ENCODE assay signal across 30 cellular contexts in genomic region chr5:85920984-85921383, GRCh38.
"Had no signal": no experiment of that assay in that cellular context is flagged by ENCODE, and none has a peak within 500 bp of the region (broad histone marks: within the 10 kb centered on the region; RNA-seq: fewer than 3 reads in every experiment).

No MANE protein-coding gene starts in this region.

- H2AFZ ChIP-seq: neural progenitor cell had no signal

- H3K9ac ChIP-seq: neural progenitor cell had no signal

- H3K36me3 ChIP-seq: heart left ventricle, left lung, lower lobe of right lung, neural progenitor cell, neutrophil, ovary, right atrium auricular region, right lobe of liver, stomach, suprapubic skin, thoracic aorta, tibial artery, uterus had no signal

- H3K4me1 ChIP-seq: heart left ventricle, left lung, lower lobe of right lung, neural progenitor cell, right atrium auricular region, right lobe of liver, stomach, suprapubic skin, tibial artery, uterus had no signal

- ATAC-seq: heart left ventricle; left cardiac atrium; left lung; natural killer cell; stimulated activated effector memory CD8-positive, alpha-beta T cell treated with anti-CD3 and anti-CD28 coated beads, Interleukin-12 subunit alpha, Interleukin-12 subunit beta, amount 100 ng/mL, for 72 hours; stimulated activated naive CD8-positive, alpha-beta T cell treated with anti-CD3 and anti-CD28 coated beads, Interleukin-15, Interleukin-2, amounts not matched to agents 100 U/mL and 50 U/mL, for 24 hours had no signal

- H3K27me3 Mint-ChIP-seq: naive B cell, progenitor cell of endocrine pancreas had no signal

- H3K9me3 ChIP-seq: neutrophil, ovary, right lobe of liver, tibial artery, uterus had no signal

- H3K36me3 Mint-ChIP-seq: mesothelial cell of epicardium; naive B cell; neural progenitor cell; stimulated activated effector memory CD8-positive, alpha-beta T cell treated with anti-CD3 and anti-CD28 coated beads, Interleukin-12 subunit alpha, Interleukin-12 subunit beta, amount 100 ng/mL, for 72 hours had no signal

- H3K4me1 Mint-ChIP-seq: mesothelial cell of epicardium; naive B cell; natural killer cell; nephron progenitor cell; neural progenitor cell; stimulated activated effector memory CD8-positive, alpha-beta T cell treated with anti-CD3 and anti-CD28 coated beads, Interleukin-12 subunit alpha, Interleukin-12 subunit beta, amount 100 ng/mL, for 72 hours had no signal

- H3K4me3 Mint-ChIP-seq: mesothelial cell of epicardium; naive B cell; natural killer cell; nephron progenitor cell; neural progenitor cell; stimulated activated effector memory CD8-positive, alpha-beta T cell treated with anti-CD3 and anti-CD28 coated beads, Interleukin-12 subunit alpha, Interleukin-12 subunit beta, amount 100 ng/mL, for 72 hours had no signal

- H3K4me2 ChIP-seq: neural progenitor cell, smooth muscle cell had no signal

- H3K27me3 ChIP-seq: heart left ventricle, left lung, neural progenitor cell, neutrophil, ovary, right atrium auricular region, right lobe of liver, stomach, suprapubic skin, tibial artery, uterus had no signal

- DNase-seq: heart left ventricle; hypothalamus; islet precursor cell; kidney glomerular epithelial cell; left cardiac atrium; left lung; lower lobe of right lung; mammary epithelial cell; naive B cell; natural killer cell; nephron progenitor cell; occipital lobe; ovary; right lobe of liver; stimulated activated CD4-positive, alpha-beta T cell treated with anti-CD3 and anti-CD28 coated beads, Interleukin-12 subunit alpha, Interleukin-12 subunit beta, amount 100 ng/mL, for 4 hours; stimulated activated CD4-positive, alpha-beta T cell treated with anti-CD3 and anti-CD28 coated beads, Interleukin-4, amount 100 ng/mL, for 24 hours; stimulated activated naive CD8-positive, alpha-beta T cell treated with anti-CD3 and anti-CD28 coated beads, Interleukin-15, Interleukin-2, amounts not matched to agents 100 U/mL and 50 U/mL, for 24 hours; stomach; tibial artery; trophoblast cell; uterus had no signal

- H3K4me3 ChIP-seq: heart left ventricle, left lung, lower lobe of right lung, neural progenitor cell, ovary, right atrium auricular region, right lobe of liver, smooth muscle cell, stomach, suprapubic skin, thoracic aorta, tibial artery, uterus had no signal

- H3K27ac ChIP-seq: heart left ventricle, left lung, lower lobe of right lung, neural progenitor cell, neutrophil, ovary, right atrium auricular region, right lobe of liver, stomach, suprapubic skin, thoracic aorta, tibial artery, uterus had no signal

- H3K27ac Mint-ChIP-seq: mesothelial cell of epicardium; naive B cell; natural killer cell; nephron progenitor cell; neural progenitor cell; progenitor cell of endocrine pancreas; stimulated activated effector memory CD8-positive, alpha-beta T cell treated with anti-CD3 and anti-CD28 coated beads, Interleukin-12 subunit alpha, Interleukin-12 subunit beta, amount 100 ng/mL, for 72 hours had no signal
